ENCODE assay signal across 26 cellular contexts in the genomic region with DNA sequence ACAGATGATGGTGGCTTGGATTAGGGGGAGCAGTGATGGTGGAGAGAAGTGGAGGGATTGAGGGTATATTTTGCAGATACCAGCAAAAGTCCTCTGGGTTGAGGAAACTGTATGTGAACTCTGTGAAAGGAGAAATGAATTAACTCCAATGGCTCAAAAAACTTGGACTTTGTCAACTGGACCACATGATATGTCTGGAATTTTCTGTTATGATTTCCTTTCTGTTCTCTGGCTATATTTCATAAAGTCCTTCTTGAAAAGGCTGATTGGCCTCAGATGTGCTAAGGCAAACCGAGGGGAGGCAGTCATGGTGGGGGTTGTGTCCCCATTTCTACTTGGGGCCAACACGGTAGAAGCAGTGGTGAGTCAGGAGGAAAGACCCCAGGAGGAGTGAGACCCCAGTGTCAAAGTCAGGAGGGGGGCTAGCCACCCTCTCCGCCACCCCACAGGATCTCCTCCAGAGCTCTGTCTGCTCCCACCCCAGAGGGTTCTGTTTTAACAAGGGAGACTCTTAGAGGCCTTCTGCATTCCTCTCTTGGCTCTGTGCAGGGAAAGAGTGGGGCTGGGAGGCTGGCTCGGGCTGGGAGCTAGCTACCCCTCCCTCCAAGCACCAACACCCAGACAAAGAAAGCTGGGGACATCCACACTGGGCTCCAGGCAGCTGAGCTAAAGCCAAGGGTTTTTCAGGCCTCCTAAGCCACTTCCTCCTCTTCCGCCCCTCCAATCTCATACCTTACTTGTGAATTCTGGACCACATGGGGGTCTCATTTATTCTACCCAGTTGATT. TPM values are rescaled to one million over a fixed set of nuclear protein-coding genes. Genes with fewer than 3 reads are reported as not detected.
DNase-seq lines count a peak whose midpoint lies in the region; ATAC-seq and TF ChIP-seq lines count a peak whose summit lies in the region.
"Had no signal": no experiment of that assay in that cellular context is flagged by ENCODE, and none has a peak within 500 bp of the region (broad histone marks: within the 10 kb centered on the region; RNA-seq: fewer than 3 reads in every experiment).

No MANE protein-coding gene starts in this region.

- H3K36me3 ChIP-seq in mucosa of descending colon (ENCODE audit: low read depth) (no peaks in the 10 kb centered on the region), tibial nerve (no peaks in the 10 kb centered on the region)

- H3K36me3 Mint-ChIP-seq in activated T-cell treated with anti-CD3 and anti-CD28 coated beads, Interleukin-2, amount 50 U/mL, for 24 hours (ENCODE audit: low read depth), result no peaks in the 10 kb centered on the region
- peaks cover 3% of the 10 kb centered on the region for H3K36me3 Mint-ChIP-seq in endothelial cell (ENCODE audit: low read depth, unreplicated experiment)
- H3K36me3 Mint-ChIP-seq: CD8-positive, alpha-beta T cell; natural killer cell treated with Interleukin-12 subunit alpha and Interleukin-12 subunit beta and Interleukin-15 and Interleukin-18, amount 100 ng/mL, for 72 hours had no signal

- TF ChIP-seq CTCF in endothelial cell (IDR thresholded peaks at IDR 0.05; ENCODE audit: unreplicated experiment), result no peak
- TF ChIP-seq CTCF in mucosa of descending colon (IDR thresholded peaks at IDR 0.05), result no peak
- TF ChIP-seq CTCF in tibial nerve (IDR thresholded peaks at IDR 0.05), result no peak

- TF ChIP-seq POLR2A in tibial nerve (IDR thresholded peaks at IDR 0.05), result no peak

- WGBS in tibial nerve, 2 donors, result 34 to 40% methylated on average over 5 of the region's 5 CpGs

- H3K4me3 Mint-ChIP-seq in activated T-cell treated with anti-CD3 and anti-CD28 coated beads, Interleukin-2, amount 50 U/mL, for 24 hours, result no peak overlapping the region
- peak overlapping the region; percentile 26 for H3K4me3 Mint-ChIP-seq in endothelial cell (ENCODE audit: unreplicated experiment)
- H3K4me3 Mint-ChIP-seq: activated CD8-positive, alpha-beta T cell treated with anti-CD3 and anti-CD28 coated beads, Interleukin-2, amount 10 ng/mL, durations not matched to agents 7 days and 5 days; CD8-positive, alpha-beta T cell; natural killer cell treated with Interleukin-12 subunit alpha and Interleukin-12 subunit beta and Interleukin-15 and Interleukin-18, amount 100 ng/mL, for 72 hours had no signal

- no peak for TF ChIP-seq EP300 in tibial nerve (IDR thresholded peaks at IDR 0.05)

- no peaks in the 10 kb centered on the region for H3K27me3 ChIP-seq in tibial nerve

- peaks cover 8% of the 10 kb centered on the region for H3K4me1 Mint-ChIP-seq in activated T-cell treated with anti-CD3 and anti-CD28 coated beads, Interleukin-2, amount 50 U/mL, for 24 hours (ENCODE audit: low read depth)
- H3K4me1 Mint-ChIP-seq in endothelial cell (ENCODE audit: unreplicated experiment), result peaks cover 13% of the 10 kb centered on the region

- H3K4me3 ChIP-seq in mucosa of descending colon (no peak overlapping the region), tibial nerve (no peak overlapping the region)

- peak overlapping the region; percentile 22 for H3K27ac Mint-ChIP-seq in activated T-cell treated with anti-CD3 and anti-CD28 coated beads, Interleukin-2, amount 50 U/mL, for 24 hours
- no peak overlapping the region for H3K27ac Mint-ChIP-seq in endothelial cell (ENCODE audit: unreplicated experiment)
- H3K27ac Mint-ChIP-seq: activated CD8-positive, alpha-beta T cell treated with anti-CD3 and anti-CD28 coated beads, Interleukin-2, amount 10 ng/mL, durations not matched to agents 7 days and 5 days; CD8-positive, alpha-beta T cell; natural killer cell treated with Interleukin-12 subunit alpha and Interleukin-12 subunit beta and Interleukin-15 and Interleukin-18, amount 100 ng/mL, for 72 hours had no signal

- H3K27ac ChIP-seq in tibial nerve, result peak overlapping the region in 3 of 4 donors; percentile 28 to 84 (median 75)
- H3K27ac ChIP-seq: 22Rv1 had no signal

- no peaks in the 10 kb centered on the region for H3K9me3 Mint-ChIP-seq in activated T-cell treated with anti-CD3 and anti-CD28 coated beads, Interleukin-2, amount 50 U/mL, for 24 hours
- no peaks in the 10 kb centered on the region for H3K9me3 Mint-ChIP-seq in endothelial cell (ENCODE audit: unreplicated experiment)
- H3K9me3 Mint-ChIP-seq: CD8-positive, alpha-beta T cell; natural killer cell treated with Interleukin-12 subunit alpha and Interleukin-12 subunit beta and Interleukin-15 and Interleukin-18, amount 100 ng/mL, for 72 hours had no signal

- DNase-seq in activated T-cell treated with anti-CD3 and anti-CD28 coated beads, Interleukin-2, amount 50 U/mL, for 24 hours, result no peak
- no peak for DNase-seq in activated T-cell treated with anti-CD3 and anti-CD28 coated beads, Interleukin-2, amount 50 U/mL, for 48 hours
- DNase-seq in endothelial cell (ENCODE audit: low spot score) (no peak), mucosa of descending colon (no peak), tibial nerve (ENCODE audit: low spot score in 2 of 2) (no peak), NCI-H1930 (lab: John Stamatoyannopoulos, UW) (no peak)
- no peak for DNase-seq in central memory CD4-positive, alpha-beta T cell
- DNase-seq: activated CD4-positive, CD25-positive, alpha-beta regulatory T cell treated with anti-CD3 and anti-CD28 coated beads, Interleukin-2, amount 50 U/mL, for 72 hours; activated CD8-positive, alpha-beta T cell treated with anti-CD3 and anti-CD28 coated beads, Interleukin-2, amount 10 ng/mL, durations not matched to agents 7 days and 5 days; activated naive CD4-positive, alpha-beta T cell treated with Interleukin-2 at 50 U/mL for 16 hours; CD8-positive, alpha-beta T cell; cerebellar nuclear complex; DMS53; effector CD4-positive, alpha-beta T cell; GDM1; mesenchymal stem cell; NCI-H1092 treated with DMSO at 0.1 percent for 48 hours; NCI-H2029; NCI-H446; OCI-M1; SHP77 treated with DMSO at 0.1 percent for 48 hours; stimulated activated CD4-positive, alpha-beta T cell treated with anti-CD3 and anti-CD28 coated beads, Interleukin-1b, Interleukin-23, amount 100 ng/mL, for 48 hours had no signal

- ATAC-seq in mucosa of descending colon, result peak; percentile 7
- no peak for ATAC-seq in HG03457 (IDR thresholded peaks at IDR 0.05; ENCODE audit: unreplicated experiment)
- ATAC-seq: activated CD8-positive, alpha-beta T cell treated with anti-CD3 and anti-CD28 coated beads, Interleukin-2, amount 10 ng/mL, durations not matched to agents 7 days and 5 days; CD8-positive, alpha-beta T cell; natural killer cell treated with Interleukin-12 subunit alpha and Interleukin-12 subunit beta and Interleukin-15 and Interleukin-18, amount 100 ng/mL, for 72 hours had no signal

- intact Hi-C loops in mucosa of descending colon (cut with DNase I, micrococcal nuclease), result no loop called here

- no peaks in the 10 kb centered on the region for H3K9me3 ChIP-seq in mucosa of descending colon
- no peaks in the 10 kb centered on the region for H3K9me3 ChIP-seq in tibial nerve

- peaks cover 6% of the 10 kb centered on the region for H3K27me3 Mint-ChIP-seq in activated T-cell treated with anti-CD3 and anti-CD28 coated beads, Interleukin-2, amount 50 U/mL, for 24 hours
- peaks cover 13% of the 10 kb centered on the region for H3K27me3 Mint-ChIP-seq in endothelial cell (ENCODE audit: unreplicated experiment)

- H3K4me1 ChIP-seq in mucosa of descending colon (ENCODE audit: low read depth) (no peaks in the 10 kb centered on the region), tibial nerve (peaks cover 0 to 45% (median 23%) of the 10 kb centered on the region in 4 donors)

RNA-seq across cellular contexts. Expression of gene CHRDL2, which starts 13.8 kb away (rescaled TPM):
- total RNA-seq in endothelial cell (ENCODE audit: unreplicated experiment), result 0.21 TPM
- total RNA-seq in mucosa of descending colon, result 10 to 100 TPM in 2 of 3 donors, not detected in 1; 41.2 to 52.2 TPM
- not detected for total RNA-seq in tibial nerve
- total RNA-seq: activated CD8-positive, alpha-beta T cell treated with anti-CD3 and anti-CD28 coated beads, Interleukin-2, amount 10 ng/mL, durations not matched to agents 7 days and 5 days; CD8-positive, alpha-beta T cell; kidney epithelial cell; natural killer cell treated with Interleukin-12 subunit alpha and Interleukin-12 subunit beta and Interleukin-15 and Interleukin-18, amount 100 ng/mL, for 72 hours had no signal

RNA-seq across cellular contexts. Expression of gene RNF169, which starts 31.2 kb away (rescaled TPM):
- total RNA-seq in endothelial cell (ENCODE audit: unreplicated experiment) (16.8 TPM), mucosa of descending colon (10 to 100 TPM; 12.5 to 22.0 (median 14.0) TPM), tibial nerve (10 to 100 TPM; 20.1 to 23.4 (median 22.3) TPM)
